ENCODE assay signal across 9 cellular contexts in the genomic region with DNA sequence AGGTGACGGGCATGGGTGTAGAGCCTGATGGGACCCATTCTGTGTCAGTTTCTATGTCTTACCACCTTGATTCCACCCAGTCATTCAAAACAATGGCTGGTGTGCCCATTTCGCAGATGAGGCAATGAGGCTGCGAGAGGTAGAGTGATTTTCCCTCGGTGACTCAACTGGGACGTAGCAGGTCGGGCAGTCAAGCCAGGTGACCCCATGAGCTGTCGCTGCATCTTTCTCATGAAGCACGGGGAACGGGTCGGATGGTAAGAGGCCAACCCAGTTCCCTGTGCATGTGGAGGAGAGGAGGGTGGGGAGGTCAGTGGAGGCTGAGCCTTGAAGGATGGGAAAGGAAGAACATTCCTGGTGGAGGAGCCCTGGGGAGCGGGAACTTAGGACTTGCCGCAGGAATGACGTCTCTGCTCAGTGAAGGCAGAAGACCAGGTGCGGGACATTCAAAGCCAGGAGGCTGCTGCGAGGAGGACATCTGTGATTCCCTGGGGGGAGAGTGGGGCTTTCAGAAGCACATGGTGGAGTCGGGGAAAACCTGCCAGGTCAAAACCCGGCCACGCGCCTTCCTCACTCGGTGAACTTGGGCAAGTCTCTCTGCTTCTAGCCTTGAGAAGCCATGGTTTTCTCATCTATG. TPM values are rescaled to one million over a fixed set of nuclear protein-coding genes. Genes with fewer than 3 reads are reported as not detected.
DNase-seq lines count a peak whose midpoint lies in the region; ATAC-seq and TF ChIP-seq lines count a peak whose summit lies in the region.
"Had no signal": no experiment of that assay in that cellular context is flagged by ENCODE, and none has a peak within 500 bp of the region (broad histone marks: within the 10 kb centered on the region; RNA-seq: fewer than 3 reads in every experiment).

No MANE protein-coding gene starts in this region.

- no peak overlapping the region for H3K27ac ChIP-seq in sigmoid colon

- peaks cover 45% of the 10 kb centered on the region for H3K36me3 Mint-ChIP-seq in activated CD4-positive, alpha-beta T cell treated with anti-CD3 and anti-CD28 coated beads, Interleukin-2, amount 10 ng/mL, durations not matched to agents 7 days and 5 days (ENCODE audit: low read depth)
- H3K36me3 Mint-ChIP-seq in effector memory CD8-positive, alpha-beta T cell (ENCODE audit: insufficient read depth): peaks cover 63% of the 10 kb centered on the region
- peaks cover 46% of the 10 kb centered on the region for H3K36me3 Mint-ChIP-seq in stimulated activated memory B cell treated with anti-CD40 and anti-IgM and Interleukin-4, amounts not matched to agents 10 μg/mL and 1 μg/mL and 100 μg/mL, for 72 hours
- no peaks in the 10 kb centered on the region for H3K36me3 Mint-ChIP-seq in Caco-2 (ENCODE audit: insufficient read depth, unreplicated experiment)

- H3K9me3 ChIP-seq in Caco-2 (no peaks in the 10 kb centered on the region), sigmoid colon (no peaks in the 10 kb centered on the region)

- no TSS peak for BruUV-seq in Caco-2 (replicated peaks; lab: Mats Ljungman, UMichigan)

- H3K4me1 Mint-ChIP-seq in activated CD4-positive, alpha-beta T cell treated with anti-CD3 and anti-CD28 coated beads, Interleukin-2, amount 10 ng/mL, durations not matched to agents 7 days and 5 days: peaks cover 67% of the 10 kb centered on the region
- peaks cover 69 to 70% of the 10 kb centered on the region in 2 donors for H3K4me1 Mint-ChIP-seq in effector memory CD8-positive, alpha-beta T cell (ENCODE audit: low read depth in 2 of 2)
- H3K4me1 Mint-ChIP-seq in stimulated activated memory B cell treated with anti-CD40 and anti-IgM and Interleukin-4, amounts not matched to agents 10 μg/mL and 1 μg/mL and 100 μg/mL, for 72 hours: peaks cover 91% of the 10 kb centered on the region
- peaks cover 3% of the 10 kb centered on the region for H3K4me1 Mint-ChIP-seq in Caco-2 (ENCODE audit: low read depth, unreplicated experiment)

- no peaks in the 10 kb centered on the region for H3K27me3 Mint-ChIP-seq in activated CD4-positive, alpha-beta T cell treated with anti-CD3 and anti-CD28 coated beads, Interleukin-2, amount 10 ng/mL, durations not matched to agents 7 days and 5 days
- H3K27me3 Mint-ChIP-seq in effector memory CD8-positive, alpha-beta T cell: no peaks in the 10 kb centered on the region
- H3K27me3 Mint-ChIP-seq in stimulated activated memory B cell treated with anti-CD40 and anti-IgM and Interleukin-4, amounts not matched to agents 10 μg/mL and 1 μg/mL and 100 μg/mL, for 72 hours: no peaks in the 10 kb centered on the region
- H3K27me3 Mint-ChIP-seq in Caco-2 (ENCODE audit: insufficient read depth, unreplicated experiment): no peaks in the 10 kb centered on the region

- TF ChIP-seq EP300 in sigmoid colon (IDR thresholded peaks at IDR 0.05): no peak

- DNase-seq in activated CD4-positive, alpha-beta T cell treated with anti-CD3 and anti-CD28 coated beads, Interleukin-2, amount 10 ng/mL, durations not matched to agents 7 days and 5 days: peak; percentile 45
- DNase-seq in effector memory CD8-positive, alpha-beta T cell: peak; percentile 24 to 39 (median 34)
- DNase-seq in Caco-2: no peak
- DNase-seq in hepatic stellate cell (ENCODE audit: low spot score): no peak
- no peak for DNase-seq in sigmoid colon
- DNase-seq in left lobe of liver (ENCODE audit: low spot score): no peak
- DNase-seq: GOT3 had no signal

- CTCF ChIA-PET in activated CD4-positive, alpha-beta T cell treated with anti-CD3 and anti-CD28 coated beads, Interleukin-2, amount 10 ng/mL, durations not matched to agents 7 days and 5 days (lab: Charles Lee): interaction anchor here (0.7 to 1.3 kb wide), 4 partner anchors 18 to 173 kb away, joined by 3 to 5 read pairs (median 4); no protein-coding TSS in a partner anchor
- CTCF ChIA-PET in Caco-2 (lab: Charles Lee): no interaction called here

- peak; percentile 16 for ATAC-seq in HG02759 (IDR thresholded peaks at IDR 0.05; ENCODE audit: unreplicated experiment)
- no peak for ATAC-seq in effector memory CD8-positive, alpha-beta T cell (replicated peaks)
- ATAC-seq in stimulated activated memory B cell treated with anti-CD40 and anti-IgM and Interleukin-4, amounts not matched to agents 10 μg/mL and 1 μg/mL and 100 μg/mL, for 72 hours: peak; percentile 50
- no peak for ATAC-seq in left lobe of liver

- H3K4me1 ChIP-seq in Caco-2: no peaks in the 10 kb centered on the region
- peaks cover 0 to 12% (median 4%) of the 10 kb centered on the region in 4 donors for H3K4me1 ChIP-seq in sigmoid colon

- POLR2A ChIA-PET in activated CD4-positive, alpha-beta T cell treated with anti-CD3 and anti-CD28 coated beads, Interleukin-2, amount 10 ng/mL, durations not matched to agents 7 days and 5 days (lab: Charles Lee): no interaction called here
- POLR2A ChIA-PET in Caco-2 (lab: Charles Lee): no interaction called here

- peak overlapping the region; percentile 98 for H3K27ac Mint-ChIP-seq in activated CD4-positive, alpha-beta T cell treated with anti-CD3 and anti-CD28 coated beads, Interleukin-2, amount 10 ng/mL, durations not matched to agents 7 days and 5 days
- H3K27ac Mint-ChIP-seq in effector memory CD8-positive, alpha-beta T cell: peak overlapping the region; percentile 99
- peak overlapping the region; percentile 94 for H3K27ac Mint-ChIP-seq in stimulated activated memory B cell treated with anti-CD40 and anti-IgM and Interleukin-4, amounts not matched to agents 10 μg/mL and 1 μg/mL and 100 μg/mL, for 72 hours
- H3K27ac Mint-ChIP-seq in Caco-2 (ENCODE audit: unreplicated experiment): no peak overlapping the region

- H3K4me3 ChIP-seq in Caco-2 (ENCODE audit: low read depth, low read length) (no peak overlapping the region), sigmoid colon (no peak overlapping the region)

- intact Hi-C loops in Caco-2 (cut with micrococcal nuclease; ENCODE audit: unreplicated experiment): no loop called here
- intact Hi-C loops in sigmoid colon (cut with DNase I): no loop called here

- H3K4me3 Mint-ChIP-seq in activated CD4-positive, alpha-beta T cell treated with anti-CD3 and anti-CD28 coated beads, Interleukin-2, amount 10 ng/mL, durations not matched to agents 7 days and 5 days: peak overlapping the region; percentile 98
- H3K4me3 Mint-ChIP-seq in effector memory CD8-positive, alpha-beta T cell: peak overlapping the region; percentile 95 to 97
- peak overlapping the region; percentile 98 for H3K4me3 Mint-ChIP-seq in stimulated activated memory B cell treated with anti-CD40 and anti-IgM and Interleukin-4, amounts not matched to agents 10 μg/mL and 1 μg/mL and 100 μg/mL, for 72 hours
- no peak overlapping the region for H3K4me3 Mint-ChIP-seq in Caco-2 (ENCODE audit: unreplicated experiment)

- H3K9me3 Mint-ChIP-seq in activated CD4-positive, alpha-beta T cell treated with anti-CD3 and anti-CD28 coated beads, Interleukin-2, amount 10 ng/mL, durations not matched to agents 7 days and 5 days: no peaks in the 10 kb centered on the region
- H3K9me3 Mint-ChIP-seq in effector memory CD8-positive, alpha-beta T cell: no peaks in the 10 kb centered on the region
- H3K9me3 Mint-ChIP-seq in stimulated activated memory B cell treated with anti-CD40 and anti-IgM and Interleukin-4, amounts not matched to agents 10 μg/mL and 1 μg/mL and 100 μg/mL, for 72 hours: peaks cover 6% of the 10 kb centered on the region
- H3K9me3 Mint-ChIP-seq in Caco-2 (ENCODE audit: unreplicated experiment): no peaks in the 10 kb centered on the region

- WGBS in sigmoid colon, 2 donors: 61 to 83% methylated on average over 20 of the region's 20 CpGs

- TF ChIP-seq CTCF in Caco-2 (IDR thresholded peaks at IDR 0.05; ENCODE audit: insufficient read depth in 1 of 2, low read depth in 1 of 2, low read length in 1 of 2, severe bottlenecking in 1 of 2, unreplicated experiment in 1 of 2): no peak
- no peak for TF ChIP-seq CTCF in sigmoid colon (IDR thresholded peaks at IDR 0.05)

- no peak for TF ChIP-seq POLR2A in sigmoid colon (IDR thresholded peaks at IDR 0.05)

- H3K27me3 ChIP-seq in Caco-2 (replicated peaks; ENCODE audit: control insufficient read depth, insufficient read depth, low read length): no peaks in the 10 kb centered on the region
- H3K27me3 ChIP-seq in sigmoid colon: peaks cover 0 to 52% (median 0%) of the 10 kb centered on the region in 3 donors

- H3K36me3 ChIP-seq in Caco-2 (ENCODE audit: control insufficient read depth, insufficient read depth, low read length) (no peaks in the 10 kb centered on the region), sigmoid colon (no peaks in the 10 kb centered on the region)

RNA-seq across cellular contexts. Expression of a gene that starts 1.1 kb away (rescaled TPM):
- total RNA-seq in activated CD4-positive, alpha-beta T cell treated with anti-CD3 and anti-CD28 coated beads, Interleukin-2, amount 10 ng/mL, durations not matched to agents 7 days and 5 days: 10 to 100 TPM; 44.4 to 45.6 TPM
- 0.07 and 0.12 TPM in 2 replicates for total RNA-seq in Caco-2 (2022)
- total RNA-seq in sigmoid colon: under 1 TPM in 2 of 4 donors, not detected in 2; 0.27 to 0.28 TPM
- 1 to 10 TPM in 1 of 3 donors, under 1 TPM in 2; under 0.01 to 7.9 (median 0.23) TPM for polyA plus RNA-seq in sigmoid colon
- total RNA-seq in left lobe of liver: 0.33 TPM

Comparison
In these comparisons a context has a peak if more than half of its experiments do, and no peak if none do; other contexts are left out.
1. ATAC-seq: peak in HG02759 (single experiment) and stimulated activated memory B cell treated with anti-CD40 and anti-IgM and Interleukin-4, amounts not matched to agents 10 μg/mL and 1 μg/mL and 100 μg/mL, for 72 hours (single experiment); none in effector memory CD8-positive, alpha-beta T cell (single experiment) and left lobe of liver (single experiment).
2. DNase-seq: peak in activated CD4-positive, alpha-beta T cell treated with anti-CD3 and anti-CD28 coated beads, Interleukin-2, amount 10 ng/mL, durations not matched to agents 7 days and 5 days (single experiment) and effector memory CD8-positive, alpha-beta T cell (3 of 3); none in Caco-2 (0 of 2), hepatic stellate cell (single experiment), sigmoid colon (single experiment) and left lobe of liver (single experiment).
3. RNA of a gene that starts 1.1 kb away (total RNA-seq): 44.4 to 45.6 TPM in activated CD4-positive, alpha-beta T cell treated with anti-CD3 and anti-CD28 coated beads, Interleukin-2, amount 10 ng/mL, durations not matched to agents 7 days and 5 days; 0.33 TPM in left lobe of liver (single experiment), 0.27 to 0.28 TPM in sigmoid colon and 0.07 to 0.12 TPM in Caco-2; every median in the first group is over 10 times any median in the second.